1 cellular context compared by ENCODE assay signal in genomic region chr2:33086400-33087015, GRCh38.
TF ChIP-seq lines count a peak whose summit lies in the region.

No MANE protein-coding gene starts in this region.

TF ChIP-seq in liver, 16 proteins besides CTCF, POLR2A, EP300 and RAD21 (continued from another document):
- no peak for TF ChIP-seq ATF3 (IDR thresholded peaks at IDR 0.05)
- no peak for TF ChIP-seq JUND (IDR thresholded peaks at IDR 0.05)
- TF ChIP-seq FOXA1 (IDR thresholded peaks at IDR 0.05), result no peak
- TF ChIP-seq HNF4A (conservative IDR thresholded peaks at IDR 0.05), result no peak
- TF ChIP-seq SP1 (IDR thresholded peaks at IDR 0.05), result no peak
